Comparison of ENCODE assay signal across 8 cellular contexts in genomic region chr7:74083928-74084721, GRCh38. TPM values are rescaled to one million over a fixed set of nuclear protein-coding genes. Genes with fewer than 3 reads are reported as not detected.
A peak's percentile ranks its signal among the peaks of the same experiment; 100 is the strongest.
DNase-seq lines count a peak whose midpoint lies in the region; ATAC-seq and TF ChIP-seq lines count a peak whose summit lies in the region.

No MANE protein-coding gene starts in this region.

- H3K79me1 ChIP-seq in mesenchymal stem cell (replicated peaks; ENCODE audit: low read length, poor library complexity, severe bottlenecking): peaks cover 20% of the 10 kb centered on the region

- peak overlapping the region in 1 of 2 experiments; percentile 86 for H3K14ac ChIP-seq in mesenchymal stem cell (ENCODE audit: low read length in 2 of 2)

- no peak overlapping the region for H2AFZ ChIP-seq in mesenchymal stem cell (ENCODE audit: low read depth, low read length)

- H3K9me3 ChIP-seq in mesenchymal stem cell (ENCODE audit: control insufficient read depth, low read length) (no peaks in the 10 kb centered on the region), thoracic aorta (no peaks in the 10 kb centered on the region)

- H2BK5ac ChIP-seq in mesenchymal stem cell (ENCODE audit: low read depth, low read length, poor library complexity, severe bottlenecking): peak overlapping the region; percentile 85

- peak overlapping the region; percentile 65 to 93 for H3K18ac ChIP-seq in mesenchymal stem cell (ENCODE audit: low read depth in 1 of 2, low read length in 2 of 2)

- H2BK15ac ChIP-seq in mesenchymal stem cell (ENCODE audit: low read depth, poor library complexity, severe bottlenecking): peak overlapping the region; percentile 92

- TF ChIP-seq CTCF in thoracic aorta (IDR thresholded peaks at IDR 0.05): no peak

- H3K4me1 ChIP-seq in mesenchymal stem cell (ENCODE audit: control insufficient read depth, insufficient read depth, low read depth, low read length) (peaks cover 22% of the 10 kb centered on the region), thoracic aorta (ENCODE audit: control insufficient read depth in 1 of 2, low read depth in 2 of 2) (peaks cover 12 to 29% of the 10 kb centered on the region in 2 donors)

- WGBS in mesenchymal stem cell: 2% methylated on average over 35 of the region's 61 CpGs

- H2BK12ac ChIP-seq in mesenchymal stem cell (ENCODE audit: low read length in 2 of 2): peak overlapping the region in 1 of 2 experiments; percentile 63

- peak overlapping the region; percentile 92 for H2BK120ac ChIP-seq in mesenchymal stem cell (ENCODE audit: low read depth, low read length)

- H3K4me1 Mint-ChIP-seq in T-cell: peaks cover 11 to 15% (median 12%) of the 10 kb centered on the region in 3 donors

- peak overlapping the region; percentile 79 to 83 (median 82) for H3K4me3 Mint-ChIP-seq in T-cell

- H3K23ac ChIP-seq in mesenchymal stem cell (ENCODE audit: low read length in 2 of 2): peak overlapping the region in 1 of 2 experiments; percentile 57

- H3K27me3 Mint-ChIP-seq in T-cell: no peaks in the 10 kb centered on the region

- peak overlapping the region; percentile 1 for H4K91ac ChIP-seq in mesenchymal stem cell (ENCODE audit: low read length)

- H3K9me3 Mint-ChIP-seq in T-cell: no peaks in the 10 kb centered on the region

- peak overlapping the region in 1 of 2 donors; percentile 64 for H3K27ac Mint-ChIP-seq in T-cell

- peak overlapping the region; percentile 74 to 80 for H3K4me3 ChIP-seq in mesenchymal stem cell (ENCODE audit: insufficient read depth in 1 of 2, low read depth in 1 of 2, low read length in 2 of 2)
- peak overlapping the region; percentile 82 for H3K4me3 ChIP-seq in thoracic aorta

- POLR2A ChIA-PET in T-cell (lab: Charles Lee): interaction anchor here (0.7 to 1.2 kb wide), 2 partner anchors 109 to 180 kb away, joined by 3 read pairs; no protein-coding TSS in a partner anchor

- peak overlapping the region; percentile 96 for H3K9ac ChIP-seq in mesenchymal stem cell (ENCODE audit: low read length)

- peaks cover 4% of the 10 kb centered on the region for H3K36me3 Mint-ChIP-seq in T-cell

- H3K4me2 ChIP-seq in mesenchymal stem cell (ENCODE audit: low read length, poor library complexity, severe bottlenecking): peak overlapping the region; percentile 88

- H3K27me3 ChIP-seq in mesenchymal stem cell (ENCODE audit: control insufficient read depth in 1 of 2, insufficient read depth in 1 of 2, low read length in 2 of 2) (no peaks in the 10 kb centered on the region), thoracic aorta (replicated peaks; ENCODE audit: insufficient read depth) (no peaks in the 10 kb centered on the region)

- CTCF ChIA-PET in T-cell (lab: Charles Lee): interaction anchor here in 1 of 2 donors (1.4 kb wide), 1 partner anchor 10 kb away, joined by 3 read pairs; no protein-coding TSS in a partner anchor

- peak overlapping the region; percentile 61 for H4K8ac ChIP-seq in mesenchymal stem cell (ENCODE audit: low read length)

- ATAC-seq in GM21576 (IDR thresholded peaks at IDR 0.05; ENCODE audit: unreplicated experiment): peak; percentile 32
- ATAC-seq in T-cell (replicated peaks in 1 of 4): peak; percentile 71 to 76 (median 75)
- ATAC-seq in thoracic aorta (ENCODE audit: insufficient number of reproducible peaks, low FRiP score, low read depth): no peak

- H3K27ac ChIP-seq in mesenchymal stem cell (ENCODE audit: low read length, poor library complexity, severe bottlenecking): peak overlapping the region; percentile 63
- no peak overlapping the region for H3K27ac ChIP-seq in thoracic aorta

- DNase-seq in Daoy (ENCODE audit: low read depth) (peak; percentile 84), HuH-7.5 (ENCODE audit: low spot score) (peak; percentile 64), T-cell (peak in 5 of 34 experiments; percentile 19 to 59 (median 46)), ecto neural progenitor cell (ENCODE audit: low spot score) (peak; percentile 67), mesenchymal stem cell (peak; percentile 76), thoracic aorta (ENCODE audit: low spot score) (no peak)
- no peak for DNase-seq in central memory CD4-positive, alpha-beta T cell

- H2AK5ac ChIP-seq in mesenchymal stem cell (ENCODE audit: low read length, severe bottlenecking): peak overlapping the region; percentile 82

- H3K4ac ChIP-seq in mesenchymal stem cell (ENCODE audit: low read depth in 1 of 2, low read length in 2 of 2): peak overlapping the region; percentile 32 to 59

- H3K36me3 ChIP-seq in mesenchymal stem cell (ENCODE audit: control insufficient read depth in 1 of 2, insufficient read depth in 2 of 2, low read depth in 1 of 2, low read length in 2 of 2) (peaks cover 27 to 37% of the 10 kb centered on the region in 2 experiments), thoracic aorta (no peaks in the 10 kb centered on the region)

RNA-seq across cellular contexts. Expression of gene LIMK1, which starts 0.5 kb away (rescaled TPM):
- 41.0 and 52.2 TPM in 2 replicates for total RNA-seq in Daoy (2014; rRNA removed; shearing (Covaris generic))
- total RNA-seq in T-cell (10 to 100 TPM; 13.5 to 24.9 (median 18.4) TPM), thoracic aorta (10 to 100 TPM; 19.7 to 19.9 TPM)
- 54.8 TPM for polyA plus RNA-seq in mesenchymal stem cell (2013, experiment 1 of 2)
- 54.9 TPM for polyA plus RNA-seq in mesenchymal stem cell (2013, experiment 2 of 2)

RNA-seq across cellular contexts. Expression of gene ELN, which starts 56.2 kb away (rescaled TPM):
- total RNA-seq in Daoy (2014; rRNA removed; shearing (Covaris generic)): 0.06 and 0.23 TPM in 2 replicates
- total RNA-seq in T-cell (under 1 TPM in 3 of 5 donors, not detected in 2; 0.22 to 0.56 (median 0.44) TPM), thoracic aorta (1,000 to 10,000 TPM; 1,484 to 3,836 TPM)
- polyA plus RNA-seq in mesenchymal stem cell (2013, experiment 1 of 2): 0.18 TPM
- polyA plus RNA-seq in mesenchymal stem cell (2013, experiment 2 of 2): 0.11 TPM

Comparison
In these comparisons a context has a peak if more than half of its experiments do, and no peak if none do; other contexts are left out.
1. DNase-seq: peak in Daoy (single experiment), HuH-7.5 (single experiment), ecto neural progenitor cell (single experiment) and mesenchymal stem cell (single experiment); none in thoracic aorta (single experiment) and central memory CD4-positive, alpha-beta T cell (single experiment).
2. RNA of gene ELN, which starts 56.2 kb away (total RNA-seq): 1,484 to 3,836 TPM in thoracic aorta; 0.06 to 0.23 TPM in Daoy and 0.22 to 0.56 TPM in T-cell; every median in the first group is over 100 times any median in the second.